In the genomic region with DNA sequence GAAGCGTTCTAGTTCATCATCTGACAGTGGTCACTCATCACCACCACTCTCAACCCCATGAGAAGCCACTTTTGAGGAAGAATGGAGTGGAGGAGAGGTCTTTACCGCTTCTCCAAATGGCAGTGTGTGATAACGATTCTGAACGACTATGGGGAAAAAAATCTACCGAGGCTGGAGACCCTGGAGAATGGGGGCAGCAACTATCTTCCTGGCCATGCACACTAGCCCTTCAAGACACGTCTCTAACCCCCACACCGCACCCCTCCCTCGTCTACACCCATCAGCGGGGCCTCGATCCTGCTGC, we compare ENCODE assay signal across 9 cellular contexts. TPM values are rescaled to one million over a fixed set of nuclear protein-coding genes. Genes with fewer than 3 reads are reported as not detected.
DNase-seq lines count a peak whose midpoint lies in the region; ATAC-seq and TF ChIP-seq lines count a peak whose summit lies in the region.
"Had no signal": no experiment of that assay in that cellular context is flagged by ENCODE, and none has a peak within 500 bp of the region (broad histone marks: within the 10 kb centered on the region; RNA-seq: fewer than 3 reads in every experiment).

No MANE protein-coding gene starts in this region.

- H3K27ac Mint-ChIP-seq in CD8-positive, alpha-beta T cell, result peak overlapping the region; percentile 97
- peak overlapping the region; percentile 91 for H3K27ac Mint-ChIP-seq in activated T-helper 2 cell treated with anti-CD3 and anti-CD28 coated beads, Interferon-gamma antibody, Interleukin-2, Interleukin-4, amounts not matched to agents 10 μg/mL and 5 μg/mL and 100 μg/mL, durations not matched to agents 14 hours and 24 hours and 36 hours

- POLR2A ChIA-PET in CD8-positive, alpha-beta T cell (lab: Charles Lee), result no interaction called here

- H3K27me3 Mint-ChIP-seq in CD8-positive, alpha-beta T cell (ENCODE audit: low read depth), result no peaks in the 10 kb centered on the region
- no peaks in the 10 kb centered on the region for H3K27me3 Mint-ChIP-seq in activated T-helper 2 cell treated with anti-CD3 and anti-CD28 coated beads, Interferon-gamma antibody, Interleukin-2, Interleukin-4, amounts not matched to agents 10 μg/mL and 5 μg/mL and 100 μg/mL, durations not matched to agents 14 hours and 24 hours and 36 hours (ENCODE audit: low read depth)

- peaks cover 20% of the 10 kb centered on the region for H3K4me1 ChIP-seq in CD8-positive, alpha-beta T cell (ENCODE audit: insufficient read depth, low read length)
- H3K4me1 ChIP-seq in hepatocyte (ENCODE audit: insufficient read depth) (peaks cover 7% of the 10 kb centered on the region), smooth muscle cell (ENCODE audit: low read depth) (peaks cover 11% of the 10 kb centered on the region)

- no peaks in the 10 kb centered on the region for H3K9me3 Mint-ChIP-seq in CD8-positive, alpha-beta T cell
- no peaks in the 10 kb centered on the region for H3K9me3 Mint-ChIP-seq in activated T-helper 2 cell treated with anti-CD3 and anti-CD28 coated beads, Interferon-gamma antibody, Interleukin-2, Interleukin-4, amounts not matched to agents 10 μg/mL and 5 μg/mL and 100 μg/mL, durations not matched to agents 14 hours and 24 hours and 36 hours

- no peaks in the 10 kb centered on the region for H3K36me3 ChIP-seq in CD8-positive, alpha-beta T cell (ENCODE audit: insufficient read depth, low read length)
- H3K36me3 ChIP-seq in hepatocyte (replicated peaks; ENCODE audit: insufficient read depth, low read depth) (no peaks in the 10 kb centered on the region), smooth muscle cell (ENCODE audit: low read depth) (no peaks in the 10 kb centered on the region)

- CTCF ChIA-PET in CD8-positive, alpha-beta T cell (lab: Charles Lee), result no interaction called here

- no peak for DNase-seq in CD8-positive, alpha-beta T cell
- DNase-seq in activated T-helper 2 cell treated with anti-CD3 and anti-CD28 coated beads, Interferon-gamma antibody, Interleukin-2, Interleukin-4, amounts not matched to agents 10 μg/mL and 5 μg/mL and 100 μg/mL, durations not matched to agents 14 hours and 24 hours and 36 hours (ENCODE audit: low spot score), result no peak
- DNase-seq in hepatocyte (ENCODE audit: low spot score), result no peak
- DNase-seq in smooth muscle cell (lab: John Stamatoyannopoulos, UW; ENCODE audit: unreplicated experiment), result no peak
- no peak for DNase-seq in glomerular visceral epithelial cell (ENCODE audit: extremely low spot score)
- DNase-seq in SHP77 (lab: John Stamatoyannopoulos, UW), result no peak
- DNase-seq in HK-2 (ENCODE audit: unreplicated experiment), result no peak

- H3K36me3 Mint-ChIP-seq in CD8-positive, alpha-beta T cell, result peaks cover 32% of the 10 kb centered on the region
- H3K36me3 Mint-ChIP-seq in activated T-helper 2 cell treated with anti-CD3 and anti-CD28 coated beads, Interferon-gamma antibody, Interleukin-2, Interleukin-4, amounts not matched to agents 10 μg/mL and 5 μg/mL and 100 μg/mL, durations not matched to agents 14 hours and 24 hours and 36 hours (ENCODE audit: low read depth), result peaks cover 24% of the 10 kb centered on the region

- peak overlapping the region; percentile 96 for H3K4me3 Mint-ChIP-seq in CD8-positive, alpha-beta T cell
- peak overlapping the region; percentile 89 for H3K4me3 Mint-ChIP-seq in activated T-helper 2 cell treated with anti-CD3 and anti-CD28 coated beads, Interferon-gamma antibody, Interleukin-2, Interleukin-4, amounts not matched to agents 10 μg/mL and 5 μg/mL and 100 μg/mL, durations not matched to agents 14 hours and 24 hours and 36 hours (ENCODE audit: low read depth)

- peak overlapping the region; percentile 77 for H3K4me2 ChIP-seq in hepatocyte
- peak overlapping the region; percentile 90 for H3K4me2 ChIP-seq in smooth muscle cell

- intact Hi-C loops in CD8-positive, alpha-beta T cell (cut with DNase I, micrococcal nuclease), result loop anchor here (1.0 to 5.0 kb wide), 7 partner anchors 30 to 445 kb away; partner anchors contain the start of genes C1RL (in 1 of the 2), CHD4 (in 1 of the 2), IFFO1 (in 1 of the 2) and LPCAT3 (in 1 of the 2)
- intact Hi-C loops in activated T-helper 2 cell treated with anti-CD3 and anti-CD28 coated beads, Interferon-gamma antibody, Interleukin-2, Interleukin-4, amounts not matched to agents 10 μg/mL and 5 μg/mL and 100 μg/mL, durations not matched to agents 14 hours and 24 hours and 36 hours (cut with micrococcal nuclease), result no loop called here

- no peaks in the 10 kb centered on the region for H3K9me2 ChIP-seq in hepatocyte (replicated peaks; ENCODE audit: insufficient read depth)

- H3K9ac ChIP-seq in smooth muscle cell (ENCODE audit: low read depth), result peak overlapping the region; percentile 81

- H3K79me2 ChIP-seq in hepatocyte (peaks cover 44% of the 10 kb centered on the region), smooth muscle cell (ENCODE audit: low read depth) (peaks cover 22% of the 10 kb centered on the region)

- H2AFZ ChIP-seq in hepatocyte, result peak overlapping the region; percentile 36
- H2AFZ ChIP-seq in smooth muscle cell (ENCODE audit: low read depth), result peak overlapping the region; percentile 72

- H3K27me3 ChIP-seq in CD8-positive, alpha-beta T cell (ENCODE audit: insufficient read depth, low read length), result no peaks in the 10 kb centered on the region
- no peaks in the 10 kb centered on the region for H3K27me3 ChIP-seq in hepatocyte
- H3K27me3 ChIP-seq in smooth muscle cell (ENCODE audit: low read depth), result no peaks in the 10 kb centered on the region

- H3F3A ChIP-seq in smooth muscle cell (ENCODE audit: low read depth), result peaks cover 25% of the 10 kb centered on the region

- H4K20me1 ChIP-seq in hepatocyte (ENCODE audit: insufficient read depth, poor library complexity, severe bottlenecking) (no peaks in the 10 kb centered on the region), smooth muscle cell (ENCODE audit: low read depth) (no peaks in the 10 kb centered on the region)

- peak; percentile 61 for ATAC-seq in CD8-positive, alpha-beta T cell
- ATAC-seq in HG02571 (IDR thresholded peaks at IDR 0.05; ENCODE audit: unreplicated experiment), result peak; percentile 14

- TF ChIP-seq CTCF in CD8-positive, alpha-beta T cell (IDR thresholded peaks at IDR 0.05), result no peak
- TF ChIP-seq CTCF in hepatocyte (IDR thresholded peaks at IDR 0.05; ENCODE audit: poor library complexity) (no peak), smooth muscle cell (IDR thresholded peaks at IDR 0.05; ENCODE audit: borderline replicate concordance, insufficient read depth, poor library complexity, severe bottlenecking) (no peak)

- H3K4me3 ChIP-seq in CD8-positive, alpha-beta T cell (ENCODE audit: low read depth, low read length), result peak overlapping the region; percentile 92
- H3K4me3 ChIP-seq in hepatocyte, result peak overlapping the region; percentile 65
- H3K4me3 ChIP-seq in smooth muscle cell, result peak overlapping the region; percentile 75

- H3K4me1 Mint-ChIP-seq in CD8-positive, alpha-beta T cell (ENCODE audit: low read depth), result peaks cover 39% of the 10 kb centered on the region
- peaks cover 17% of the 10 kb centered on the region for H3K4me1 Mint-ChIP-seq in activated T-helper 2 cell treated with anti-CD3 and anti-CD28 coated beads, Interferon-gamma antibody, Interleukin-2, Interleukin-4, amounts not matched to agents 10 μg/mL and 5 μg/mL and 100 μg/mL, durations not matched to agents 14 hours and 24 hours and 36 hours (ENCODE audit: low read depth)

- 3% methylated on average over 9 of the region's 10 CpGs for WGBS in hepatocyte (ENCODE audit: low lambda C conversion rate, missing lambda C conversion rate)
- WGBS in smooth muscle cell (ENCODE audit: low lambda C conversion rate), result 7% methylated on average over 10 of the region's 10 CpGs

- H3K27ac ChIP-seq in CD8-positive, alpha-beta T cell (ENCODE audit: low read depth, low read length), result peak overlapping the region; percentile 87
- H3K27ac ChIP-seq in hepatocyte, result peak overlapping the region; percentile 53
- peak overlapping the region; percentile 61 for H3K27ac ChIP-seq in smooth muscle cell (ENCODE audit: low read depth)

- H3K9me3 ChIP-seq in CD8-positive, alpha-beta T cell (ENCODE audit: low read length), result no peaks in the 10 kb centered on the region
- no peaks in the 10 kb centered on the region for H3K9me3 ChIP-seq in hepatocyte (ENCODE audit: low read depth)
- H3K9me3 ChIP-seq in smooth muscle cell (replicated peaks; ENCODE audit: low read depth), result no peaks in the 10 kb centered on the region

RNA-seq across cellular contexts. Expression of gene ING4, which starts 0.4 kb away (rescaled TPM):
- total RNA-seq in CD8-positive, alpha-beta T cell, result 10 to 100 TPM; 14.1 to 15.9 TPM
- total RNA-seq in activated T-helper 2 cell treated with anti-CD3 and anti-CD28 coated beads, Interferon-gamma antibody, Interleukin-2, Interleukin-4, amounts not matched to agents 10 μg/mL and 5 μg/mL and 100 μg/mL, durations not matched to agents 14 hours and 24 hours and 36 hours, result 18.5 and 19.1 TPM in 2 replicates
- total RNA-seq in hepatocyte (35.7 and 39.7 TPM in 2 replicates), smooth muscle cell (24.8 and 45.0 TPM in 2 replicates)
- polyA plus RNA-seq in hepatocyte (38.9 and 42.9 TPM in 2 replicates), smooth muscle cell (27.0 and 33.5 TPM in 2 replicates)

RNA-seq across cellular contexts. Expression of gene ACRBP, which starts 15.3 kb away (rescaled TPM):
- total RNA-seq in CD8-positive, alpha-beta T cell, result 1 to 10 TPM; 1.2 to 1.7 TPM
- total RNA-seq in activated T-helper 2 cell treated with anti-CD3 and anti-CD28 coated beads, Interferon-gamma antibody, Interleukin-2, Interleukin-4, amounts not matched to agents 10 μg/mL and 5 μg/mL and 100 μg/mL, durations not matched to agents 14 hours and 24 hours and 36 hours, result 1.2 and 1.5 TPM in 2 replicates
- total RNA-seq in hepatocyte, result 0.20 and 0.68 TPM in 2 replicates
- polyA plus RNA-seq in hepatocyte, result 0.62 and 1.8 TPM in 2 replicates
- not detected in 2 replicates for total RNA-seq in smooth muscle cell
- 0.82 TPM in 1 of 2 replicates, not detected in the other for polyA plus RNA-seq in smooth muscle cell
- total RNA-seq: LHCN-M2 had no signal

RNA-seq across cellular contexts. Expression of gene ZNF384, which starts 26.6 kb away (rescaled TPM):
- total RNA-seq in CD8-positive, alpha-beta T cell, result 10 to 100 TPM; 61.8 to 63.8 TPM
- total RNA-seq in activated T-helper 2 cell treated with anti-CD3 and anti-CD28 coated beads, Interferon-gamma antibody, Interleukin-2, Interleukin-4, amounts not matched to agents 10 μg/mL and 5 μg/mL and 100 μg/mL, durations not matched to agents 14 hours and 24 hours and 36 hours, result 73.7 and 75.4 TPM in 2 replicates
- total RNA-seq in hepatocyte (33.8 and 34.5 TPM in 2 replicates), smooth muscle cell (30.0 and 31.0 TPM in 2 replicates)
- polyA plus RNA-seq in hepatocyte (35.8 and 41.8 TPM in 2 replicates), smooth muscle cell (36.1 and 38.6 TPM in 2 replicates)

RNA-seq across cellular contexts. Expression of gene LPAR5, which starts 26.8 kb away (rescaled TPM):
- total RNA-seq in CD8-positive, alpha-beta T cell, result 1 to 10 TPM; 5.8 to 6.8 TPM
- 3.6 and 4.1 TPM in 2 replicates for total RNA-seq in activated T-helper 2 cell treated with anti-CD3 and anti-CD28 coated beads, Interferon-gamma antibody, Interleukin-2, Interleukin-4, amounts not matched to agents 10 μg/mL and 5 μg/mL and 100 μg/mL, durations not matched to agents 14 hours and 24 hours and 36 hours
- total RNA-seq in hepatocyte (0.60 and 1.0 TPM in 2 replicates), smooth muscle cell (2.0 and 4.4 TPM in 2 replicates)
- polyA plus RNA-seq in hepatocyte (0.34 and 2.0 TPM in 2 replicates), smooth muscle cell (1.3 and 1.8 TPM in 2 replicates)
- total RNA-seq: LHCN-M2 had no signal

RNA-seq across cellular contexts. Expression of gene PIANP, which starts 38.1 kb away (rescaled TPM):
- under 1 TPM; 0.17 to 0.52 TPM for total RNA-seq in CD8-positive, alpha-beta T cell
- 0.18 TPM in 1 of 2 replicates, not detected in the other for total RNA-seq in activated T-helper 2 cell treated with anti-CD3 and anti-CD28 coated beads, Interferon-gamma antibody, Interleukin-2, Interleukin-4, amounts not matched to agents 10 μg/mL and 5 μg/mL and 100 μg/mL, durations not matched to agents 14 hours and 24 hours and 36 hours
- total RNA-seq in hepatocyte (0.16 and 0.17 TPM in 2 replicates), smooth muscle cell (1.4 TPM in 1 of 2 replicates, not detected in the other)
- polyA plus RNA-seq in hepatocyte (0.95 and 1.0 TPM in 2 replicates), smooth muscle cell (2.8 and 3.8 TPM in 2 replicates)
